ENCODE assay signal across 23 cellular contexts in genomic region chr11:73173755-73174494, GRCh38. TPM values are rescaled to one million over a fixed set of nuclear protein-coding genes. Genes with fewer than 3 reads are reported as not detected.
DNase-seq lines count a peak whose midpoint lies in the region; ATAC-seq, FAIRE-seq and TF ChIP-seq lines count a peak whose summit lies in the region.
"Had no signal": no experiment of that assay in that cellular context is flagged by ENCODE, and none has a peak within 500 bp of the region (broad histone marks: within the 10 kb centered on the region; RNA-seq: fewer than 3 reads in every experiment).

No MANE protein-coding gene starts in this region.

- H3K4me2 ChIP-seq in GM12878 (ENCODE audit: control insufficient read depth, insufficient read depth): peak overlapping the region; percentile 35; the same call in 1 of the 2 replicates
- H3K4me2 ChIP-seq: PC-9, SK-N-SH had no signal

- DNase-seq in GM12878 (ENCODE audit: low read depth, low spot score) (no peak), right atrium auricular region (ENCODE audit: low spot score) (peak; percentile 85), psoas muscle (peak; percentile 60 to 88), midbrain (lab: John Stamatoyannopoulos, UW) (no peak), amniotic stem cell (lab: John Stamatoyannopoulos, UW) (no peak), WERI-Rb-1 (no peak), superior temporal gyrus (ENCODE audit: extremely low spot score) (no peak)
- DNase-seq: activated CD4-positive, alpha-beta T cell treated with anti-CD3 and anti-CD28 coated beads for 36 hours; activated CD8-positive, alpha-beta memory T cell treated with anti-CD3 and anti-CD28 coated beads, Interleukin-2, amount 50 U/mL, for 4 hours; activated naive CD4-positive, alpha-beta T cell treated with anti-CD3 and anti-CD28 coated beads for 36 hours; GOT3; immature natural killer cell; KBM-7; NCI-H1092 treated with DMSO at 0.1 percent for 48 hours; NCI-H526 treated with DMSO at 0.1 percent for 48 hours; PC-9; SK-N-SH; stimulated activated CD4-positive, alpha-beta T cell treated with anti-CD3 and anti-CD28 coated beads, Interleukin-2, amount 100 ng/mL, for 24 hours; T1000 had no signal

- H2AFZ ChIP-seq in GM12878 (ENCODE audit: control insufficient read depth, low read depth, low read length): no peak overlapping the region; the same call in 1 of the 2 replicates
- H2AFZ ChIP-seq: PC-9 had no signal

- in situ Hi-C loops in GM12878 (cut with MboI): loop anchor here (10.0 kb wide), 1 partner anchor 449 kb away; no protein-coding TSS in a partner anchor

- TF ChIP-seq RAD21 in GM12878 (IDR thresholded peaks at IDR 0.05; ENCODE audit: insufficient read depth, low read depth, low read length): no peak

- RAD21 ChIA-PET in GM12878 (lab: Charles Lee; ENCODE audit: unreplicated experiment): interaction anchor here (0.9 to 7.4 kb wide), 3 partner anchors 13 to 32 kb away, joined by 3 to 120 read pairs (median 93); partner anchors contain the start of gene FCHSD2

- H3K27ac ChIP-seq in GM12878 (ENCODE audit: control insufficient read depth, insufficient read depth) (peak overlapping the region; percentile 27), right atrium auricular region (peak overlapping the region; percentile 86 to 91), psoas muscle (peak overlapping the region; percentile 58), WERI-Rb-1 (no peak overlapping the region)
- H3K27ac ChIP-seq: HL-60, PC-9 had no signal

- peaks cover 3% of the 10 kb centered on the region; the same call in 1 of the 2 replicates for H3K79me2 ChIP-seq in GM12878 (ENCODE audit: control insufficient read depth, insufficient read depth, low read length)

- no TSS peak for BruUV-seq in GM12878 (replicated peaks; lab: Mats Ljungman, UMichigan)

- CTCF ChIA-PET in GM12878 (lab: Yijun Ruan, JAX): interaction anchor here (0.5 to 1.2 kb wide), 2 partner anchors 32 to 162 kb away, joined by 3 to 4 read pairs; partner anchors contain the start of gene FCHSD2

- no peak overlapping the region for H3K4me3 ChIP-seq in GM12878
- no peak overlapping the region for H3K4me3 ChIP-seq in right atrium auricular region
- H3K4me3 ChIP-seq in psoas muscle: no peak overlapping the region
- no peak overlapping the region for H3K4me3 ChIP-seq in WERI-Rb-1 (ENCODE audit: low read depth, low read length)
- H3K4me3 ChIP-seq: PC-9 had no signal

- TF ChIP-seq CTCF in GM12878 (IDR thresholded peaks at IDR 0.05 in 2 of 3, conservative IDR thresholded peaks at IDR 0.05 in 1 of 3; ENCODE audit: control insufficient read depth in 2 of 3, extremely low read depth in 1 of 3, insufficient read depth in 1 of 3, low read depth in 3 of 3, low read length in 3 of 3): no peak
- no peak for TF ChIP-seq CTCF in right atrium auricular region (IDR thresholded peaks at IDR 0.05)
- TF ChIP-seq CTCF in psoas muscle (IDR thresholded peaks at IDR 0.05): no peak
- TF ChIP-seq CTCF in WERI-Rb-1 (IDR thresholded peaks at IDR 0.05; ENCODE audit: low read depth, low read length): no peak

- FAIRE-seq in GM12878 (lab: Jason Lieb, UNC): no peak
- FAIRE-seq: D721Med had no signal

- H3K27me3 ChIP-seq in GM12878 (replicated peaks in 1 of 2; ENCODE audit: control insufficient read depth in 2 of 2, insufficient read depth in 2 of 2, low read length in 1 of 2) (no peaks in the 10 kb centered on the region), right atrium auricular region (no peaks in the 10 kb centered on the region), psoas muscle (ENCODE audit: insufficient read depth in 3 of 3, low read length in 2 of 3) (no peaks in the 10 kb centered on the region), WERI-Rb-1 (ENCODE audit: insufficient read depth, low read depth, severe bottlenecking) (no peaks in the 10 kb centered on the region)

- no peak for TF ChIP-seq EP300 in GM12878 (IDR thresholded peaks at IDR 0.05; ENCODE audit: borderline replicate concordance in 1 of 2, control insufficient read depth in 1 of 2, low read depth in 2 of 2, low read length in 2 of 2)

- H3K36me3 ChIP-seq in GM12878 (ENCODE audit: control insufficient read depth in 2 of 2, insufficient read depth in 2 of 2, low read length in 1 of 2) (no peaks in the 10 kb centered on the region), right atrium auricular region (no peaks in the 10 kb centered on the region), psoas muscle (ENCODE audit: insufficient read depth in 1 of 2, low read depth in 1 of 2) (no peaks in the 10 kb centered on the region), WERI-Rb-1 (no peaks in the 10 kb centered on the region)

- no peak overlapping the region for H3K9ac ChIP-seq in GM12878 (ENCODE audit: control insufficient read depth, insufficient read depth, low read length)
- H3K9ac ChIP-seq: SK-N-SH had no signal

- no peaks in the 10 kb centered on the region for H3K9me3 ChIP-seq in GM12878 (replicated peaks; ENCODE audit: control insufficient read depth, insufficient read depth, low read length)
- H3K9me3 ChIP-seq in right atrium auricular region: no peaks in the 10 kb centered on the region
- H3K9me3 ChIP-seq in psoas muscle: no peaks in the 10 kb centered on the region
- no peaks in the 10 kb centered on the region for H3K9me3 ChIP-seq in WERI-Rb-1 (ENCODE audit: severe bottlenecking)
- H3K9me3 ChIP-seq: SK-N-SH had no signal

- no peak for TF ChIP-seq POLR2A in GM12878 (IDR thresholded peaks at IDR 0.05; ENCODE audit: low read depth, low read length)

- no peaks in the 10 kb centered on the region for H4K20me1 ChIP-seq in GM12878 (ENCODE audit: control insufficient read depth, insufficient read depth)

- intact Hi-C loops in GM12878 (cut with micrococcal nuclease; ENCODE audit: unreplicated experiment): no loop called here
- intact Hi-C loops in psoas muscle (cut with DNase I): no loop called here

- POLR2A ChIA-PET in GM12878 (lab: Charles Lee): interaction anchor here (1.0 to 1.3 kb wide), 2 partner anchors 10 to 31 kb away, joined by 3 to 4 read pairs; no protein-coding TSS in a partner anchor

- SMC1A ChIA-PET in GM12878 (lab: Charles Lee; ENCODE audit: uncharacterized antibody, unreplicated experiment): interaction anchor here (0.7 to 26.8 kb wide), 3 partner anchors 24 to 342 kb away, joined by 3 to 926 read pairs (median 6); partner anchors contain the start of gene FCHSD2

- WGBS in GM12878 (ENCODE audit: insufficient coverage, insufficient replicate concordance, low lambda C conversion rate, missing lambda C conversion rate): 54% methylated on average over 11 of the region's 11 CpGs
- WGBS in psoas muscle, 3 donors: 39 to 48% (median 45%) methylated on average over 11 of the region's 11 CpGs

- H3K4me1 ChIP-seq in GM12878 (ENCODE audit: control insufficient read depth, insufficient read depth, low read length) (peaks cover 54% of the 10 kb centered on the region), right atrium auricular region (peaks cover 0 to 88% of the 10 kb centered on the region in 2 donors), psoas muscle (peaks cover 21% of the 10 kb centered on the region)

- no peak for ATAC-seq in GM12878
- ATAC-seq in psoas muscle: peak; percentile 79 to 91 (median 86)
- ATAC-seq: activated CD4-positive, alpha-beta T cell treated with anti-CD3 and anti-CD28 coated beads for 36 hours had no signal

RNA-seq across cellular contexts. Expression of gene FCHSD2, which starts 31.8 kb away (rescaled TPM):
- total RNA-seq in GM12878 (2013; cell fraction: nucleolus; rRNA removed): 80.2 and 85.2 TPM in 2 replicates
- total RNA-seq in GM12878 (2014; rRNA removed) (19.5 and 21.1 TPM in 2 replicates), GM12878 (2014; rRNA removed; fragmentation: Illumina TruSeq; extraction: Trizol) (39.2 and 42.5 TPM in 2 replicates), GM12878 (2021) (82.8 and 89.8 TPM in 2 replicates), right atrium auricular region (10 to 100 TPM; 23.9 to 24.0 TPM), psoas muscle (10 to 100 TPM in 3 of 4 donors, 1 to 10 TPM in 1; 9.7 to 18.5 (median 15.1) TPM)
- polyA plus RNA-seq in GM12878 (2011; ENCODE audit: low read depth): 26.8 TPM
- polyA plus RNA-seq in GM12878 (2011; rRNA removed) (52.7 and 68.3 TPM in 2 replicates), GM12878 (2014; fragmentation: Illumina TruSeq; extraction: Trizol) (62.4 and 70.9 TPM in 2 replicates), GM12878 (2014; fragmentation: Nextera tagmentation; extraction: Ambion mirVana) (10 to 100 TPM; 13.2 to 15.4 TPM), GM12878 (2014; rRNA removed) (43.0 and 44.6 TPM in 2 replicates), GM12878 (2016; fragmentation: Nextera tagmentation; extraction: Ambion mirVana) (10 to 100 TPM; 58.7 to 68.4 TPM), psoas muscle (1 to 10 TPM; 5.7 to 9.6 (median 8.0) TPM)
- 34.0 and 36.1 TPM in 2 replicates for polyA plus RNA-seq in GM12878 (2011; cell fraction: cytosol; rRNA removed)
- polyA plus RNA-seq in GM12878 (2011; cell fraction: nucleus; rRNA removed): 55.8 and 56.5 TPM in 2 replicates
- 27.1 and 40.7 TPM in 2 replicates for polyA plus RNA-seq in GM12878 (2012)
- 46.8 and 48.8 TPM in 2 replicates for polyA minus RNA-seq in GM12878 (2011; rRNA and poly(A)+ RNA removed)
- polyA minus RNA-seq in GM12878 (2011; cell fraction: cytosol; rRNA and poly(A)+ RNA removed): 30.5 and 31.3 TPM in 2 replicates
- 36.1 and 52.3 TPM in 2 replicates for polyA minus RNA-seq in GM12878 (2011; cell fraction: nucleus; rRNA and poly(A)+ RNA removed)

RNA-seq across cellular contexts. Expression of gene P2RY2, which starts 44.2 kb away (rescaled TPM):
- total RNA-seq in GM12878 (2013; cell fraction: nucleolus; rRNA removed): 1.6 and 1.8 TPM in 2 replicates
- 0.05 and 0.17 TPM in 2 replicates for total RNA-seq in GM12878 (2014; rRNA removed)
- total RNA-seq in GM12878 (2014; rRNA removed; fragmentation: Illumina TruSeq; extraction: Trizol): not detected in 2 replicates
- 0.19 and 0.23 TPM in 2 replicates for total RNA-seq in GM12878 (2021)
- polyA plus RNA-seq in GM12878 (2011; ENCODE audit: low read depth): not detected
- not detected in 2 replicates for polyA plus RNA-seq in GM12878 (2011; rRNA removed)
- polyA plus RNA-seq in GM12878 (2011; cell fraction: cytosol; rRNA removed): not detected in 2 replicates
- polyA plus RNA-seq in GM12878 (2011; cell fraction: nucleus; rRNA removed): not detected in 2 replicates
- polyA plus RNA-seq in GM12878 (2012): 0.11 TPM in 1 of 2 replicates, not detected in the other
- 0.03 TPM in 1 of 2 replicates, not detected in the other for polyA plus RNA-seq in GM12878 (2014; fragmentation: Illumina TruSeq; extraction: Trizol)
- not detected for polyA plus RNA-seq in GM12878 (2014; fragmentation: Nextera tagmentation; extraction: Ambion mirVana)
- 0.04 TPM in 1 of 2 replicates, not detected in the other for polyA plus RNA-seq in GM12878 (2014; rRNA removed)
- not detected for polyA plus RNA-seq in GM12878 (2016; fragmentation: Nextera tagmentation; extraction: Ambion mirVana)
- polyA minus RNA-seq in GM12878 (2011; rRNA and poly(A)+ RNA removed): not detected in 2 replicates
- not detected in 2 replicates for polyA minus RNA-seq in GM12878 (2011; cell fraction: cytosol; rRNA and poly(A)+ RNA removed)
- polyA minus RNA-seq in GM12878 (2011; cell fraction: nucleus; rRNA and poly(A)+ RNA removed): not detected in 2 replicates
- 10 to 100 TPM in 1 of 2 donors, 1 to 10 TPM in 1; 9.5 to 14.7 TPM for total RNA-seq in right atrium auricular region
- total RNA-seq in psoas muscle: 10 to 100 TPM; 18.7 to 90.9 (median 43.8) TPM
- polyA plus RNA-seq in psoas muscle: 10 to 100 TPM; 43.8 to 50.9 (median 44.9) TPM
- total RNA-seq: activated CD4-positive, alpha-beta T cell treated with anti-CD3 and anti-CD28 coated beads for 36 hours; activated naive CD4-positive, alpha-beta T cell treated with anti-CD3 and anti-CD28 coated beads for 36 hours; temporal lobe had no signal
- polyA plus RNA-seq: neural cell had no signal

Comparison
In these comparisons a context has a peak if more than half of its experiments do, and no peak if none do; other contexts are left out.
1. DNase-seq: peak in right atrium auricular region (single experiment) and psoas muscle (2 of 2); none in GM12878 (single experiment), midbrain (single experiment), amniotic stem cell (single experiment), WERI-Rb-1 (single experiment) and superior temporal gyrus (single experiment).